Comparison of ENCODE assay signal across 1 cellular context in the genomic region with DNA sequence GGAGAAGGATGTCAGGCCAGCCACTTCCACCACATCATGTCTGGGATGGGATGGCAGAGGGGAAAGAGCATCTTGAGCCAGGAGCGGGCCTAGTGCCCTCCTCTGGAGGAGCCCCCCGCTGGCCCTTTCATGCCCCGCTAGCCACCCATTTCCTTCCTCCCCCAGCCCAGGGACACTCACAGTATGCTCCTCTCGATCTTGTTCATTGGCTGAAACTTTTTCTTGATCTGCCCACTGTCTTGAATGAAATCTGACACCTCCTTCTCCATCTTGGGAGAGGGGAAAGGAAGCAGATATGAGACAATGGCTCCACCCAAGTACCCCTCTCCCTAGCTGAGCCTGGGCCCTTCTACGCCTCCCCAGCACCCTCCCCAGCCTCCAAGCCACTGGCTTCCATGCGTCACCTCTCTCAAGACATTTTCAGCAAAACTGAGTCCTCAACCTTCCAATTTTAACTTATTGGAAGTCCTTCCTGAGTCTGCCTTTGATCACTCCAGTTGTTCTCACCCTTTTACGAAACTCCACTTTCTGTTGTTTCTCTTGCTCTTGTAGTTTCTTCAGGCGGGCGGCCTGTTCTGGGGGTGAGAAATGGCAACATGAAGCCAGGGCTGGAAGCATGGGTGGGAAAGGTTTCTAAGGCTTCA.
TF ChIP-seq lines count a peak whose summit lies in the region.

No MANE protein-coding gene starts in this region.

TF ChIP-seq in IMR-90, 13 proteins besides CTCF, POLR2A, EP300 and RAD21:
- TF ChIP-seq, protein P1, sequence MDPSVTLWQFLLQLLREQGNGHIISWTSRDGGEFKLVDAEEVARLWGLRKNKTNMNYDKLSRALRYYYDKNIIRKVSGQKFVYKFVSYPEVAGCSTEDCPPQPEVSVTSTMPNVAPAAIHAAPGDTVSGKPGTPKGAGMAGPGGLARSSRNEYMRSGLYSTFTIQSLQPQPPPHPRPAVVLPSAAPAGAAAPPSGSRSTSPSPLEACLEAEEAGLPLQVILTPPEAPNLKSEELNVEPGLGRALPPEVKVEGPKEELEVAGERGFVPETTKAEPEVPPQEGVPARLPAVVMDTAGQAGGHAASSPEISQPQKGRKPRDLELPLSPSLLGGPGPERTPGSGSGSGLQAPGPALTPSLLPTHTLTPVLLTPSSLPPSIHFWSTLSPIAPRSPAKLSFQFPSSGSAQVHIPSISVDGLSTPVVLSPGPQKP (IDR thresholded peaks at IDR 0.05; ENCODE audit: borderline replicate concordance, low read depth, low read length): no peak
- no peak for TF ChIP-seq BHLHE40 (IDR thresholded peaks at IDR 0.05; ENCODE audit: low read depth, low read length)
- no peak for TF ChIP-seq MXI1 (IDR thresholded peaks at IDR 0.05; ENCODE audit: borderline replicate concordance, low read depth, low read length)
- no peak for TF ChIP-seq RCOR1 (IDR thresholded peaks at IDR 0.05; ENCODE audit: insufficient replicate concordance, low read length)
- no peak for TF ChIP-seq MAFK (IDR thresholded peaks at IDR 0.05; ENCODE audit: low read depth, low read length)
- TF ChIP-seq CEBPB (IDR thresholded peaks at IDR 0.05; ENCODE audit: low read depth, low read length): no peak
- no peak for TF ChIP-seq FOS (IDR thresholded peaks at IDR 0.05; ENCODE audit: low read depth, low read length)
- TF ChIP-seq SMC3 (IDR thresholded peaks at IDR 0.05; ENCODE audit: low read depth, low read length): no peak
- TF ChIP-seq NFE2L2 (IDR thresholded peaks at IDR 0.05; ENCODE audit: low read depth, low read length): no peak
- TF ChIP-seq, protein P2, sequence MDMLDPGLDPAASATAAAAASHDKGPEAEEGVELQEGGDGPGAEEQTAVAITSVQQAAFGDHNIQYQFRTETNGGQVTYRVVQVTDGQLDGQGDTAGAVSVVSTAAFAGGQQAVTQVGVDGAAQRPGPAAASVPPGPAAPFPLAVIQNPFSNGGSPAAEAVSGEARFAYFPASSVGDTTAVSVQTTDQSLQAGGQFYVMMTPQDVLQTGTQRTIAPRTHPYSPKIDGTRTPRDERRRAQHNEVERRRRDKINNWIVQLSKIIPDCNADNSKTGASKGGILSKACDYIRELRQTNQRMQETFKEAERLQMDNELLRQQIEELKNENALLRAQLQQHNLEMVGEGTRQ (IDR thresholded peaks at IDR 0.05; ENCODE audit: low read depth, low read length): no peak
- no peak for TF ChIP-seq RFX5 (IDR thresholded peaks at IDR 0.05; ENCODE audit: low read depth, low read length)
- TF ChIP-seq CHD1 (IDR thresholded peaks at IDR 0.05; ENCODE audit: low read depth, low read length): no peak
